Comparison of ENCODE assay signal across 1 cellular context in the genomic region with DNA sequence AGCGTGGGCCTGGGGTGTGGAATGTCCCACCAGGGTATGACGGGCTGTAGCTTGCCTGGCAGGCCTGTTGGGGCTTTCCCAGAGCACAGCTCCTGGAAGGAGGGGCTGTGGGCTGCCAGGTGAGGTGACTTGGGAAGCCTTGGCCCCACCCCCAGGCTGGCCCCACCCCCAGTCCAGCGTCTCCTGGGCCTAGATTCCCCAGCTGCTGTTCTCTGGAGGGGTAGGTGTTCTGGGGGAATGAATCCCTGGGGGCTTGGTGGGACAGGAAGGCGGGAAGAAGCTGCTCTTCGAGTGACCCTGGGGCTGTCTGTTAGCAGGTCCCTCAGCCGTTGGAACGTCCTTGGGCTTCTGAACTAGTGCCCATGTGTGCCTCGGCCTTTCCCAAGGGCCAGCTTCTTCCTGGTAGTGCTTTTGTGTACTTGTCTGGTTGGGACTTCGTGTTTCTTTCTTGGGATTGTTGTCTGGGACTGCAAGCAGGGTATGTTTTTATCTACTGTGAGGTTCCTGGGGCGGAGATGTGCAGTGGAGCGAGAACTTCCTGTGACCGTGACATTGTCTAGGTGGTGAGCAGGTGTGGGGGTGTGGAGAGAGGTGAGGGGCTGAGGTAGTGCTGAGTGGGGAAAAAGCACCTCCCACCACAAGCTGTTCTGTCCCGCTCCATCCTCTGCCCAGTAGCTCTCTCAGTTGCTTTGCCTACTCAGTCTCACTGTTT.
TF ChIP-seq lines count a peak whose summit lies in the region.

No MANE protein-coding gene starts in this region.

TF ChIP-seq in HepG2, 621 proteins besides CTCF, POLR2A, EP300 and RAD21 (continued from another document):
- TF ChIP-seq, protein P1, sequence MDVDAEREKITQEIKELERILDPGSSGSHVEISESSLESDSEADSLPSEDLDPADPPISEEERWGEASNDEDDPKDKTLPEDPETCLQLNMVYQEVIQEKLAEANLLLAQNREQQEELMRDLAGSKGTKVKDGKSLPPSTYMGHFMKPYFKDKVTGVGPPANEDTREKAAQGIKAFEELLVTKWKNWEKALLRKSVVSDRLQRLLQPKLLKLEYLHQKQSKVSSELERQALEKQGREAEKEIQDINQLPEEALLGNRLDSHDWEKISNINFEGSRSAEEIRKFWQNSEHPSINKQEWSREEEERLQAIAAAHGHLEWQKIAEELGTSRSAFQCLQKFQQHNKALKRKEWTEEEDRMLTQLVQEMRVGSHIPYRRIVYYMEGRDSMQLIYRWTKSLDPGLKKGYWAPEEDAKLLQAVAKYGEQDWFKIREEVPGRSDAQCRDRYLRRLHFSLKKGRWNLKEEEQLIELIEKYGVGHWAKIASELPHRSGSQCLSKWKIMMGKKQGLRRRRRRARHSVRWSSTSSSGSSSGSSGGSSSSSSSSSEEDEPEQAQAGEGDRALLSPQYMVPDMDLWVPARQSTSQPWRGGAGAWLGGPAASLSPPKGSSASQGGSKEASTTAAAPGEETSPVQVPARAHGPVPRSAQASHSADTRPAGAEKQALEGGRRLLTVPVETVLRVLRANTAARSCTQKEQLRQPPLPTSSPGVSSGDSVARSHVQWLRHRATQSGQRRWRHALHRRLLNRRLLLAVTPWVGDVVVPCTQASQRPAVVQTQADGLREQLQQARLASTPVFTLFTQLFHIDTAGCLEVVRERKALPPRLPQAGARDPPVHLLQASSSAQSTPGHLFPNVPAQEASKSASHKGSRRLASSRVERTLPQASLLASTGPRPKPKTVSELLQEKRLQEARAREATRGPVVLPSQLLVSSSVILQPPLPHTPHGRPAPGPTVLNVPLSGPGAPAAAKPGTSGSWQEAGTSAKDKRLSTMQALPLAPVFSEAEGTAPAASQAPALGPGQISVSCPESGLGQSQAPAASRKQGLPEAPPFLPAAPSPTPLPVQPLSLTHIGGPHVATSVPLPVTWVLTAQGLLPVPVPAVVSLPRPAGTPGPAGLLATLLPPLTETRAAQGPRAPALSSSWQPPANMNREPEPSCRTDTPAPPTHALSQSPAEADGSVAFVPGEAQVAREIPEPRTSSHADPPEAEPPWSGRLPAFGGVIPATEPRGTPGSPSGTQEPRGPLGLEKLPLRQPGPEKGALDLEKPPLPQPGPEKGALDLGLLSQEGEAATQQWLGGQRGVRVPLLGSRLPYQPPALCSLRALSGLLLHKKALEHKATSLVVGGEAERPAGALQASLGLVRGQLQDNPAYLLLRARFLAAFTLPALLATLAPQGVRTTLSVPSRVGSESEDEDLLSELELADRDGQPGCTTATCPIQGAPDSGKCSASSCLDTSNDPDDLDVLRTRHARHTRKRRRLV (CRISPR knock-in tag; IDR thresholded peaks at IDR 0.05), result no peak
- TF ChIP-seq ZSCAN20 (CRISPR knock-in tag; IDR thresholded peaks at IDR 0.05; ENCODE audit: borderline replicate concordance), result no peak
- TF ChIP-seq SP4 (CRISPR knock-in tag; IDR thresholded peaks at IDR 0.05), result peak; percentile 23; the same call in 1 of the 2 replicates
- no peak for TF ChIP-seq RARG (CRISPR knock-in tag; IDR thresholded peaks at IDR 0.05; ENCODE audit: low read depth)
- no peak for TF ChIP-seq SPEN (CRISPR knock-in tag; IDR thresholded peaks at IDR 0.05; ENCODE audit: low read depth)
- TF ChIP-seq, protein P2, sequence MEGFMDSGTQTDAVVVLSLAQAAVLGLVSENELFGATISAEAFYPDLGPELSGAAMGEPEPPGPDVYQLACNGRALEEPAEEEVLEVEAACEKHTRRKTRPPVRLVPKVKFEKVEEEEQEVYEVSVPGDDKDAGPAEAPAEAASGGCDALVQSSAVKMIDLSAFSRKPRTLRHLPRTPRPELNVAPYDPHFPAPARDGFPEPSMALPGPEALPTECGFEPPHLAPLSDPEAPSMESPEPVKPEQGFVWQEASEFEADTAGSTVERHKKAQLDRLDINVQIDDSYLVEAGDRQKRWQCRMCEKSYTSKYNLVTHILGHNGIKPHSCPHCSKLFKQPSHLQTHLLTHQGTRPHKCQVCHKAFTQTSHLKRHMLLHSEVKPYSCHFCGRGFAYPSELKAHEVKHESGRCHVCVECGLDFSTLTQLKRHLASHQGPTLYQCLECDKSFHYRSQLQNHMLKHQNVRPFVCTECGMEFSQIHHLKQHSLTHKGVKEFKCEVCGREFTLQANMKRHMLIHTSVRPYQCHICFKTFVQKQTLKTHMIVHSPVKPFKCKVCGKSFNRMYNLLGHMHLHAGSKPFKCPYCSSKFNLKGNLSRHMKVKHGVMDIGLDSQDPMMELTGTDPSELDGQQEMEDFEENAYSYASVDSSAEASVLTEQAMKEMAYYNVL (CRISPR knock-in tag; IDR thresholded peaks at IDR 0.05; ENCODE audit: borderline replicate concordance), result no peak
- TF ChIP-seq, protein P3, sequence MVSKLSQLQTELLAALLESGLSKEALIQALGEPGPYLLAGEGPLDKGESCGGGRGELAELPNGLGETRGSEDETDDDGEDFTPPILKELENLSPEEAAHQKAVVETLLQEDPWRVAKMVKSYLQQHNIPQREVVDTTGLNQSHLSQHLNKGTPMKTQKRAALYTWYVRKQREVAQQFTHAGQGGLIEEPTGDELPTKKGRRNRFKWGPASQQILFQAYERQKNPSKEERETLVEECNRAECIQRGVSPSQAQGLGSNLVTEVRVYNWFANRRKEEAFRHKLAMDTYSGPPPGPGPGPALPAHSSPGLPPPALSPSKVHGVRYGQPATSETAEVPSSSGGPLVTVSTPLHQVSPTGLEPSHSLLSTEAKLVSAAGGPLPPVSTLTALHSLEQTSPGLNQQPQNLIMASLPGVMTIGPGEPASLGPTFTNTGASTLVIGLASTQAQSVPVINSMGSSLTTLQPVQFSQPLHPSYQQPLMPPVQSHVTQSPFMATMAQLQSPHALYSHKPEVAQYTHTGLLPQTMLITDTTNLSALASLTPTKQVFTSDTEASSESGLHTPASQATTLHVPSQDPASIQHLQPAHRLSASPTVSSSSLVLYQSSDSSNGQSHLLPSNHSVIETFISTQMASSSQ (IDR thresholded peaks at IDR 0.05; ENCODE audit: low read depth), result no peak
- TF ChIP-seq, protein P3 (CRISPR knock-in tag; IDR thresholded peaks at IDR 0.05; ENCODE audit: borderline replicate concordance), result 0 out of 2 replicates have a peak, but pooled peaks have one; percentile 22
- TF ChIP-seq PLRG1 (conservative IDR thresholded peaks at IDR 0.05), result no peak
- no peak for TF ChIP-seq ZNF772 (CRISPR knock-in tag; IDR thresholded peaks at IDR 0.05)
- TF ChIP-seq MXD1 (CRISPR knock-in tag; IDR thresholded peaks at IDR 0.05), result no peak; the same call in 1 of the 2 replicates
- TF ChIP-seq RXRA (CRISPR knock-in tag; IDR thresholded peaks at IDR 0.05), result 0 out of 2 replicates have a peak, but pooled peaks have one; percentile 6
- TF ChIP-seq, protein P4, sequence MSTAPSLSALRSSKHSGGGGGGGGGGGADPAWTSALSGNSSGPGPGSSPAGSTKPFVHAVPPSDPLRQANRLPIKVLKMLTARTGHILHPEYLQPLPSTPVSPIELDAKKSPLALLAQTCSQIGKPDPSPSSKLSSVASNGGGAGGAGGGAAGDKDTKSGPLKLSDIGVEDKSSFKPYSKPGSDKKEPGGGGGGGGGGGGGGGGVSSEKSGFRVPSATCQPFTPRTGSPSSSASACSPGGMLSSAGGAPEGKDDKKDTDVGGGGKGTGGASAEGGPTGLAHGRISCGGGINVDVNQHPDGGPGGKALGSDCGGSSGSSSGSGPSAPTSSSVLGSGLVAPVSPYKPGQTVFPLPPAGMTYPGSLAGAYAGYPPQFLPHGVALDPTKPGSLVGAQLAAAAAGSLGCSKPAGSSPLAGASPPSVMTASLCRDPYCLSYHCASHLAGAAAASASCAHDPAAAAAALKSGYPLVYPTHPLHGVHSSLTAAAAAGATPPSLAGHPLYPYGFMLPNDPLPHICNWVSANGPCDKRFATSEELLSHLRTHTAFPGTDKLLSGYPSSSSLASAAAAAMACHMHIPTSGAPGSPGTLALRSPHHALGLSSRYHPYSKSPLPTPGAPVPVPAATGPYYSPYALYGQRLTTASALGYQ (CRISPR knock-in tag; IDR thresholded peaks at IDR 0.05), result no peak
- TF ChIP-seq CREB1 (IDR thresholded peaks at IDR 0.05), result no peak
- TF ChIP-seq CREB1 (CRISPR knock-in tag; IDR thresholded peaks at IDR 0.05), result no peak
- TF ChIP-seq HOXA9 (CRISPR knock-in tag; IDR thresholded peaks at IDR 0.05; ENCODE audit: borderline replicate concordance), result no peak
- no peak for TF ChIP-seq KDM5A (IDR thresholded peaks at IDR 0.05; ENCODE audit: borderline replicate concordance, low read length)
- TF ChIP-seq U2AF2 (IDR thresholded peaks at IDR 0.05; ENCODE audit: low read depth, low read length), result no peak
- no peak for TF ChIP-seq TP53 (CRISPR knock-in tag; conservative IDR thresholded peaks at IDR 0.05)
- no peak for TF ChIP-seq KAT2B (IDR thresholded peaks at IDR 0.05; ENCODE audit: borderline replicate concordance, low read depth, low read length)
- TF ChIP-seq ZBTB7B (CRISPR knock-in tag; IDR thresholded peaks at IDR 0.05), result no peak
- no peak for TF ChIP-seq ZNF260 (CRISPR knock-in tag; IDR thresholded peaks at IDR 0.05; ENCODE audit: borderline replicate concordance, low read depth)
- no peak for TF ChIP-seq NCOR1 (IDR thresholded peaks at IDR 0.05; ENCODE audit: borderline replicate concordance, low read length)
- TF ChIP-seq MED13 (CRISPR knock-in tag; IDR thresholded peaks at IDR 0.05), result no peak
- TF ChIP-seq ZNF382 (CRISPR knock-in tag; IDR thresholded peaks at IDR 0.05; ENCODE audit: borderline replicate concordance), result no peak
- TF ChIP-seq ZNF510 (CRISPR knock-in tag; IDR thresholded peaks at IDR 0.05; ENCODE audit: low read depth), result no peak
- TF ChIP-seq MYPOP (CRISPR knock-in tag; IDR thresholded peaks at IDR 0.05), result no peak
- no peak for TF ChIP-seq TBL1XR1 (IDR thresholded peaks at IDR 0.05; ENCODE audit: borderline replicate concordance, low read length, partially characterized antibody)
- TF ChIP-seq MYC (CRISPR knock-in tag; IDR thresholded peaks at IDR 0.05; ENCODE audit: borderline replicate concordance), result peak; percentile 30; the same call in 1 of the 2 replicates
- TF ChIP-seq SMAD3 (CRISPR knock-in tag; IDR thresholded peaks at IDR 0.05), result no peak
- no peak for TF ChIP-seq ZNF124 (CRISPR knock-in tag; IDR thresholded peaks at IDR 0.05)
- TF ChIP-seq KAT8 (CRISPR knock-in tag; IDR thresholded peaks at IDR 0.05), result no peak
- no peak for TF ChIP-seq GTF2F1 (IDR thresholded peaks at IDR 0.05; ENCODE audit: low read length)
